Comparison of ENCODE assay signal across 8 cellular contexts in genomic region chr16:48383877-48384304, GRCh38. TPM values are rescaled to one million over a fixed set of nuclear protein-coding genes. Genes with fewer than 3 reads are reported as not detected.
DNase-seq lines count a peak whose midpoint lies in the region; ATAC-seq and TF ChIP-seq lines count a peak whose summit lies in the region.

No MANE protein-coding gene starts in this region.

- no peaks in the 10 kb centered on the region for H3K9me3 Mint-ChIP-seq in activated naive CD8-positive, alpha-beta T cell treated with anti-CD3 and anti-CD28 coated beads, Interleukin-2, amount 50 U/mL, for 24 hours

- TF ChIP-seq CTCF in DOHH2 (IDR thresholded peaks at IDR 0.05; ENCODE audit: low read depth, low read length, poor library complexity, severe bottlenecking) (no peak), smooth muscle cell (IDR thresholded peaks at IDR 0.05; ENCODE audit: borderline replicate concordance, insufficient read depth, poor library complexity, severe bottlenecking) (no peak)

- H3K4me2 ChIP-seq in DOHH2 (ENCODE audit: low read length) (peak overlapping the region; percentile 92), smooth muscle cell (peak overlapping the region; percentile 95)

- peaks cover 32% of the 10 kb centered on the region for H3K4me1 ChIP-seq in DOHH2 (ENCODE audit: control insufficient read depth, low read length)
- H3K4me1 ChIP-seq in iPS-18a (ENCODE audit: control insufficient read depth, low read depth, low read length) = peaks cover 27% of the 10 kb centered on the region
- H3K4me1 ChIP-seq in smooth muscle cell (ENCODE audit: low read depth) = peaks cover 24% of the 10 kb centered on the region

- H3K4me1 Mint-ChIP-seq in activated naive CD8-positive, alpha-beta T cell treated with anti-CD3 and anti-CD28 coated beads, Interleukin-2, amount 50 U/mL, for 24 hours = peaks cover 40% of the 10 kb centered on the region

- H2AFZ ChIP-seq in smooth muscle cell (ENCODE audit: low read depth) = no peak overlapping the region

- no peaks in the 10 kb centered on the region for H3K27me3 Mint-ChIP-seq in activated naive CD8-positive, alpha-beta T cell treated with anti-CD3 and anti-CD28 coated beads, Interleukin-2, amount 50 U/mL, for 24 hours

- H3K4me3 Mint-ChIP-seq in activated naive CD8-positive, alpha-beta T cell treated with anti-CD3 and anti-CD28 coated beads, Interleukin-2, amount 50 U/mL, for 24 hours = peak overlapping the region; percentile 98

- H3K9me3 ChIP-seq in DOHH2 (ENCODE audit: control insufficient read depth, insufficient read depth, low read length) (no peaks in the 10 kb centered on the region), iPS-18a (ENCODE audit: control insufficient read depth, low read depth, low read length) (no peaks in the 10 kb centered on the region), smooth muscle cell (replicated peaks; ENCODE audit: low read depth) (no peaks in the 10 kb centered on the region)

- H3K9ac ChIP-seq in iPS-18a (ENCODE audit: low read length) = peak overlapping the region; percentile 92
- peak overlapping the region; percentile 88 for H3K9ac ChIP-seq in smooth muscle cell (ENCODE audit: low read depth)

- no peak for ATAC-seq in activated naive CD8-positive, alpha-beta T cell treated with anti-CD3 and anti-CD28 coated beads, Interleukin-2, amount 50 U/mL, for 24 hours
- no peak for ATAC-seq in HG02759 (IDR thresholded peaks at IDR 0.05; ENCODE audit: unreplicated experiment)

- peaks cover 57% of the 10 kb centered on the region for H3K79me2 ChIP-seq in DOHH2 (ENCODE audit: control insufficient read depth, low read length)
- H3K79me2 ChIP-seq in smooth muscle cell (ENCODE audit: low read depth) = peaks cover 56% of the 10 kb centered on the region

- H3K27me3 ChIP-seq in DOHH2 (ENCODE audit: control insufficient read depth, low read length) = no peaks in the 10 kb centered on the region
- H3K27me3 ChIP-seq in iPS-18a (ENCODE audit: control insufficient read depth, insufficient read depth, low read length) = no peaks in the 10 kb centered on the region
- H3K27me3 ChIP-seq in smooth muscle cell (ENCODE audit: low read depth) = no peaks in the 10 kb centered on the region

- peaks cover 12% of the 10 kb centered on the region for H3K36me3 Mint-ChIP-seq in activated naive CD8-positive, alpha-beta T cell treated with anti-CD3 and anti-CD28 coated beads, Interleukin-2, amount 50 U/mL, for 24 hours (ENCODE audit: low read depth)

- H4K20me1 ChIP-seq in DOHH2 (ENCODE audit: control insufficient read depth, insufficient read depth, low read depth, low read length) (peaks cover 37% of the 10 kb centered on the region), smooth muscle cell (ENCODE audit: low read depth) (peaks cover 55% of the 10 kb centered on the region)

- H3K4me3 ChIP-seq in DOHH2 (ENCODE audit: low read length) (peak overlapping the region; percentile 80), iPS-18a (ENCODE audit: low read length) (peak overlapping the region; percentile 80), smooth muscle cell (peak overlapping the region; percentile 85)

- H3K27ac ChIP-seq in DOHH2 (ENCODE audit: low read depth, low read length) = no peak overlapping the region
- H3K27ac ChIP-seq in iPS-18a (ENCODE audit: low read length) = peak overlapping the region; percentile 83
- peak overlapping the region; percentile 83 for H3K27ac ChIP-seq in smooth muscle cell (ENCODE audit: low read depth)

- H3F3A ChIP-seq in DOHH2 (ENCODE audit: control insufficient read depth, insufficient read depth) (no peaks in the 10 kb centered on the region), smooth muscle cell (ENCODE audit: low read depth) (no peaks in the 10 kb centered on the region)

- H3K27ac Mint-ChIP-seq in activated naive CD8-positive, alpha-beta T cell treated with anti-CD3 and anti-CD28 coated beads, Interleukin-2, amount 50 U/mL, for 24 hours = peak overlapping the region; percentile 95

- no peaks in the 10 kb centered on the region for H3K9me2 ChIP-seq in DOHH2 (replicated peaks; ENCODE audit: control insufficient read depth, low read length)

- H3K36me3 ChIP-seq in DOHH2 (ENCODE audit: control insufficient read depth, low read length) = no peaks in the 10 kb centered on the region
- no peaks in the 10 kb centered on the region for H3K36me3 ChIP-seq in iPS-18a (ENCODE audit: control insufficient read depth, low read depth, low read length)
- no peaks in the 10 kb centered on the region for H3K36me3 ChIP-seq in smooth muscle cell (ENCODE audit: low read depth)

- DNase-seq in LHCN-M2 (ENCODE audit: low read depth) (peak; percentile 22), smooth muscle cell (lab: John Stamatoyannopoulos, UW; ENCODE audit: unreplicated experiment) (no peak), COR-L47 (lab: John Stamatoyannopoulos, UW) (no peak)
- DNase-seq in activated naive CD8-positive, alpha-beta T cell treated with anti-CD3 and anti-CD28 coated beads, Interleukin-2, amount 50 U/mL, for 24 hours = no peak
- no peak for DNase-seq in activated effector memory CD4-positive, alpha-beta T cell treated with Interleukin-2 at 50 U/mL for 16 hours

- WGBS in smooth muscle cell (ENCODE audit: low lambda C conversion rate) = under 1% methylated on average over 6 of the region's 6 CpGs

RNA-seq across cellular contexts. Expression of gene SIAH1, which starts 1.3 kb away (rescaled TPM):
- 14.6 and 17.3 TPM in 2 replicates for total RNA-seq in LHCN-M2 (2014; rRNA removed)
- polyA plus RNA-seq in LHCN-M2 (2012) = 7.7 TPM
- total RNA-seq in smooth muscle cell = 30.7 and 34.0 TPM in 2 replicates
- polyA plus RNA-seq in smooth muscle cell = 21.3 and 24.5 TPM in 2 replicates
